Comparison of ENCODE assay signal across 11 cellular contexts in genomic region chr10:132399117-132400035, GRCh38. TPM values are rescaled to one million over a fixed set of nuclear protein-coding genes. Genes with fewer than 3 reads are reported as not detected.
DNase-seq lines count a peak whose midpoint lies in the region; ATAC-seq and TF ChIP-seq lines count a peak whose summit lies in the region.
"Had no signal": no experiment of that assay in that cellular context is flagged by ENCODE, and none has a peak within 500 bp of the region (broad histone marks: within the 10 kb centered on the region; RNA-seq: fewer than 3 reads in every experiment).

No MANE protein-coding gene starts in this region.

- no peak overlapping the region for H2AFZ ChIP-seq in GM23338
- H2AFZ ChIP-seq: GM23248 had no signal

- no peak overlapping the region for H3K4me2 ChIP-seq in GM23338

- DNase-seq in activated CD4-positive, alpha-beta T cell treated with anti-CD3 and anti-CD28 coated beads, Interleukin-2, amount 10 ng/mL, durations not matched to agents 7 days and 5 days, result no peak
- DNase-seq in activated CD4-positive, alpha-beta T cell treated with anti-CD3 and anti-CD28 coated beads for 4 hours, result no peak
- no peak for DNase-seq in activated CD4-positive, alpha-beta memory T cell treated with anti-CD3 and anti-CD28 coated beads, Interleukin-2, amount 10 ng/mL, durations not matched to agents 7 days and 5 days
- DNase-seq in memory B cell (ENCODE audit: low spot score in 2 of 2) (no peak), GM23338 (ENCODE audit: low spot score) (no peak)
- DNase-seq: GM23248, occipital lobe had no signal

- no peak for TF ChIP-seq CTCF in GM23338 (conservative IDR thresholded peaks at IDR 0.05; ENCODE audit: low read depth in 2 of 2)

- no peaks in the 10 kb centered on the region for H3K27me3 Mint-ChIP-seq in activated CD4-positive, alpha-beta T cell treated with anti-CD3 and anti-CD28 coated beads, Interleukin-2, amount 10 ng/mL, durations not matched to agents 7 days and 5 days
- H3K27me3 Mint-ChIP-seq in activated CD4-positive, alpha-beta memory T cell treated with anti-CD3 and anti-CD28 coated beads, Interleukin-2, amount 10 ng/mL, durations not matched to agents 7 days and 5 days, result peaks cover 6% of the 10 kb centered on the region
- H3K27me3 Mint-ChIP-seq in memory B cell (no peaks in the 10 kb centered on the region), GM23338 (ENCODE audit: insufficient read depth, low read depth, poor library complexity) (peaks cover 3% of the 10 kb centered on the region)

- H3K4me3 Mint-ChIP-seq in activated CD4-positive, alpha-beta T cell treated with anti-CD3 and anti-CD28 coated beads, Interleukin-2, amount 10 ng/mL, durations not matched to agents 7 days and 5 days, result peak overlapping the region; percentile 25
- peak overlapping the region; percentile 13 for H3K4me3 Mint-ChIP-seq in activated CD4-positive, alpha-beta memory T cell treated with anti-CD3 and anti-CD28 coated beads, Interleukin-2, amount 10 ng/mL, durations not matched to agents 7 days and 5 days
- peak overlapping the region; percentile 92 for H3K4me3 Mint-ChIP-seq in memory B cell
- no peak overlapping the region; the same call in 2 of the 3 replicates for H3K4me3 Mint-ChIP-seq in GM23338

- no peaks in the 10 kb centered on the region for H4K20me1 ChIP-seq in GM23338 (replicated peaks; ENCODE audit: insufficient read depth)

- H3K36me3 Mint-ChIP-seq in activated CD4-positive, alpha-beta T cell treated with anti-CD3 and anti-CD28 coated beads, Interleukin-2, amount 10 ng/mL, durations not matched to agents 7 days and 5 days (ENCODE audit: low read depth), result no peaks in the 10 kb centered on the region
- H3K36me3 Mint-ChIP-seq in activated CD4-positive, alpha-beta memory T cell treated with anti-CD3 and anti-CD28 coated beads, Interleukin-2, amount 10 ng/mL, durations not matched to agents 7 days and 5 days (ENCODE audit: low read depth), result no peaks in the 10 kb centered on the region
- peaks cover 2% of the 10 kb centered on the region for H3K36me3 Mint-ChIP-seq in memory B cell
- H3K36me3 Mint-ChIP-seq in GM23338 (ENCODE audit: low read depth), result no peaks in the 10 kb centered on the region

- peaks cover 10% of the 10 kb centered on the region for H3K4me1 Mint-ChIP-seq in activated CD4-positive, alpha-beta T cell treated with anti-CD3 and anti-CD28 coated beads, Interleukin-2, amount 10 ng/mL, durations not matched to agents 7 days and 5 days
- H3K4me1 Mint-ChIP-seq in activated CD4-positive, alpha-beta memory T cell treated with anti-CD3 and anti-CD28 coated beads, Interleukin-2, amount 10 ng/mL, durations not matched to agents 7 days and 5 days, result peaks cover 9% of the 10 kb centered on the region
- H3K4me1 Mint-ChIP-seq in memory B cell (peaks cover 45% of the 10 kb centered on the region), GM23338 (peaks cover 24% of the 10 kb centered on the region)

- peaks cover 6% of the 10 kb centered on the region; the same call in 1 of the 2 replicates for H3K27me3 ChIP-seq in GM23338 (ENCODE audit: insufficient read depth)
- H3K27me3 ChIP-seq: tibial nerve had no signal

- H3K4me1 ChIP-seq in GM23338 (ENCODE audit: insufficient read depth), result peaks cover 7% of the 10 kb centered on the region; the same call in 1 of the 2 replicates

- H3K79me2 ChIP-seq in GM23338 (replicated peaks; ENCODE audit: insufficient read depth), result no peaks in the 10 kb centered on the region

- H3K4me3 ChIP-seq in GM23338, result no peak overlapping the region
- H3K4me3 ChIP-seq: GM23248 had no signal

- peak overlapping the region; percentile 17 for H3K27ac ChIP-seq in temporal lobe (ENCODE audit: low read depth, low read length)
- H3K27ac ChIP-seq in GM23338 (ENCODE audit: low read depth), result no peak overlapping the region
- H3K27ac ChIP-seq: GM23248 had no signal

- POLR2A ChIA-PET in activated CD4-positive, alpha-beta T cell treated with anti-CD3 and anti-CD28 coated beads, Interleukin-2, amount 10 ng/mL, durations not matched to agents 7 days and 5 days (lab: Charles Lee), result no interaction called here
- POLR2A ChIA-PET in activated CD4-positive, alpha-beta memory T cell treated with anti-CD3 and anti-CD28 coated beads, Interleukin-2, amount 10 ng/mL, durations not matched to agents 7 days and 5 days (lab: Charles Lee), result interaction anchor here (2.7 kb wide), 1 partner anchor 47 kb away, joined by 22 read pairs; no protein-coding TSS in a partner anchor

- CTCF ChIA-PET in activated CD4-positive, alpha-beta T cell treated with anti-CD3 and anti-CD28 coated beads, Interleukin-2, amount 10 ng/mL, durations not matched to agents 7 days and 5 days (lab: Charles Lee), result interaction anchor here (0.5 to 1.0 kb wide), 2 partner anchors 26 to 35 kb away, joined by 3 read pairs; no protein-coding TSS in a partner anchor
- CTCF ChIA-PET in activated CD4-positive, alpha-beta memory T cell treated with anti-CD3 and anti-CD28 coated beads, Interleukin-2, amount 10 ng/mL, durations not matched to agents 7 days and 5 days (lab: Charles Lee), result no interaction called here

- no peaks in the 10 kb centered on the region for H3K36me3 ChIP-seq in GM23338 (ENCODE audit: insufficient read depth)

- no peaks in the 10 kb centered on the region for H3K9me3 Mint-ChIP-seq in activated CD4-positive, alpha-beta T cell treated with anti-CD3 and anti-CD28 coated beads, Interleukin-2, amount 10 ng/mL, durations not matched to agents 7 days and 5 days
- H3K9me3 Mint-ChIP-seq in activated CD4-positive, alpha-beta memory T cell treated with anti-CD3 and anti-CD28 coated beads, Interleukin-2, amount 10 ng/mL, durations not matched to agents 7 days and 5 days, result no peaks in the 10 kb centered on the region
- H3K9me3 Mint-ChIP-seq in memory B cell, result no peaks in the 10 kb centered on the region
- H3K9me3 Mint-ChIP-seq in GM23338, result no peaks in the 10 kb centered on the region

- ATAC-seq in memory B cell (ENCODE audit: low read depth) (no peak), GM19395 (IDR thresholded peaks at IDR 0.05; ENCODE audit: unreplicated experiment) (no peak), GM21723 (IDR thresholded peaks at IDR 0.05; ENCODE audit: unreplicated experiment) (no peak), GM23338 (no peak)

- H3K27ac Mint-ChIP-seq in activated CD4-positive, alpha-beta T cell treated with anti-CD3 and anti-CD28 coated beads, Interleukin-2, amount 10 ng/mL, durations not matched to agents 7 days and 5 days, result peak overlapping the region; percentile 62
- no peak overlapping the region for H3K27ac Mint-ChIP-seq in activated CD4-positive, alpha-beta memory T cell treated with anti-CD3 and anti-CD28 coated beads, Interleukin-2, amount 10 ng/mL, durations not matched to agents 7 days and 5 days
- H3K27ac Mint-ChIP-seq in memory B cell (peak overlapping the region; percentile 71), GM23338 (no peak overlapping the region)

- H3F3A ChIP-seq in GM23338 (replicated peaks; ENCODE audit: low read depth), result no peaks in the 10 kb centered on the region

- no peaks in the 10 kb centered on the region for H3K9me2 ChIP-seq in GM23338 (ENCODE audit: insufficient read depth)

TF ChIP-seq in GM23338, 12 proteins besides CTCF, POLR2A, EP300 and RAD21 (continues in another document):
- no peak for TF ChIP-seq CREB1 (CRISPR knock-in tag; IDR thresholded peaks at IDR 0.05; ENCODE audit: low read depth)
- TF ChIP-seq POLR2AphosphoS5 (IDR thresholded peaks at IDR 0.05; ENCODE audit: low read depth), result no peak

RNA-seq across cellular contexts. Expression of gene PWWP2B, which starts 2.4 kb away (rescaled TPM):
- 1 to 10 TPM; 8.1 to 9.3 TPM for total RNA-seq in activated CD4-positive, alpha-beta T cell treated with anti-CD3 and anti-CD28 coated beads, Interleukin-2, amount 10 ng/mL, durations not matched to agents 7 days and 5 days
- 1 to 10 TPM; 5.5 to 6.3 TPM for total RNA-seq in activated CD4-positive, alpha-beta memory T cell treated with anti-CD3 and anti-CD28 coated beads, Interleukin-2, amount 10 ng/mL, durations not matched to agents 7 days and 5 days
- total RNA-seq in temporal lobe, result 5.7 TPM
- 8.6 and 12.8 TPM in 2 replicates for total RNA-seq in GM23338 (2014; rRNA removed; shearing (Covaris generic))
- 2.2 and 2.3 TPM in 2 replicates for polyA plus RNA-seq in GM23338 (2016; fragmentation: Nextera tagmentation; extraction: Ambion mirVana)

Comparison
In these comparisons a context has a peak if more than half of its experiments do, and no peak if none do; other contexts are left out.
1. H3K27ac Mint-ChIP-seq: peak in activated CD4-positive, alpha-beta T cell treated with anti-CD3 and anti-CD28 coated beads, Interleukin-2, amount 10 ng/mL, durations not matched to agents 7 days and 5 days (single experiment) and memory B cell (single experiment); none in activated CD4-positive, alpha-beta memory T cell treated with anti-CD3 and anti-CD28 coated beads, Interleukin-2, amount 10 ng/mL, durations not matched to agents 7 days and 5 days (single experiment) and GM23338 (single experiment).